Comparison of ENCODE assay signal across 8 cellular contexts in the genomic region with DNA sequence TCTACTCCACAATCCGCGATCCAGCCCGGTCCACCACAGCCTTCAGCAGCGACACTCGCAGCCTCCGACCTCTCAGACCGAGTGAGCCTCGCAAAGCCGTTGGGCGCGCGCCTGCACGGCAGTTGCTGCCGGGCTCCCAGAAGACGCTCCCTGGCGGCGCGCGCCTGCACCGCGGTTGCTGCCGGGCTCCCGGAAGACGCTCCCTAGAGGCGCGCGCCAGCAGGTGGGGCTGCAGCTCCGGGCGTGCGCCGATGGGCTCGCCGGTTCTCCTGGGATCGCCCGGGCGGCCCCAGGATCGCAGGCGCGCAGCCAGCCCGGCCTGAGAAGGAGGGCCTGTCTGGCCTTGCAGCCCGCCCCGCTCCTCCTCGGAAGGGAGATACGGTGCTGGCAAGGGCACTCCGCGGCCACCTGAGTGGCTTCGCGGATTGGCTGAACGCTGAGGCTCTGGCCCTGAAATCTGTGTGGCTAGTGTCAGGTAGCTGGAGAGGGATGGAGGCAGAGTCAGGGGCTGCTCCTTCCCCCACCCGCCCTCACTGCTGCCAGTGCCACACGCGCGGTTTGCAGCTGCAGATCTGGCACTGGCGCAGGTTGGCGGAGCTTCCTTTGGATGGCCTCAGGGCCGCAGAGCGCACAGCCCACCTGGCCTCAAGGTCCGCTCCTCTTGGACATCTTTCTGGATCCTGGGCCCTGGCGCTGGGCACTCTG.
DNase-seq lines count a peak whose midpoint lies in the region; ATAC-seq and TF ChIP-seq lines count a peak whose summit lies in the region.
"Not testable (repeated sequence)": the region's sequence is repeated elsewhere in the genome, so short reads cannot be mapped to it uniquely, and the experiment has no call there.

No MANE protein-coding gene starts in this region.

- H3K4me1 ChIP-seq in ectodermal cell (ENCODE audit: control insufficient read depth, insufficient read depth, low read length); spleen: not testable (repeated sequence)

- DNase-seq in AG04450 (ENCODE audit: low read depth, low spot score) = peak; percentile 0
- peak; percentile 18 for DNase-seq in activated CD8-positive, alpha-beta memory T cell treated with anti-CD3 and anti-CD28 coated beads, Interleukin-2, amount 50 U/mL, for 4 hours
- DNase-seq in left kidney (ENCODE audit: low read depth, low spot score) = peak; percentile 82
- DNase-seq in spleen = peak; percentile 84

- H3K4me3 ChIP-seq in AG04450 (ENCODE audit: low read depth, low read length) = not testable (repeated sequence)
- peak overlapping the region; percentile 10 for H3K4me3 ChIP-seq in ectodermal cell (ENCODE audit: insufficient read depth, low read depth, low read length)
- H3K4me3 ChIP-seq in spleen = peak overlapping the region in 7 of 8 donors; percentile 26 to 62 (median 36)

- not testable (repeated sequence) for TF ChIP-seq POLR2A in spleen (IDR thresholded peaks at IDR 0.05)

- peak; percentile 100 for ATAC-seq in GM18907 (IDR thresholded peaks at IDR 0.05; ENCODE audit: unreplicated experiment)
- peak; percentile 100 for ATAC-seq in HG02759 (IDR thresholded peaks at IDR 0.05; ENCODE audit: unreplicated experiment)

- not testable (repeated sequence) for H3K27ac ChIP-seq in AG04450 (ENCODE audit: low read depth, low read length); ectodermal cell (ENCODE audit: insufficient read depth, low read depth, low read length, poor library complexity, severe bottlenecking); spleen

- CTCF ChIA-PET in AG04450 (lab: Charles Lee) = not testable (repeated sequence)

- not testable (repeated sequence) for H3K36me3 ChIP-seq in ectodermal cell (ENCODE audit: control insufficient read depth, insufficient read depth, low read length); spleen

- WGBS in ectodermal cell, 2 experiments = 4 to 5% methylated on average over 19 to 28 of the region's 59 CpGs
- 0 to 6% (median 1%) methylated on average over 1 to 35 of the region's 59 CpGs for WGBS in spleen, 5 donors

- not testable (repeated sequence) for H3K9me3 ChIP-seq in AG04450 (ENCODE audit: control insufficient read depth, insufficient read depth, low read length); ectodermal cell (ENCODE audit: control insufficient read depth, low read length); spleen

- intact Hi-C loops in spleen (cut with DNase I; ENCODE audit: low total_unique reads) = not testable (repeated sequence)

- H3K27me3 ChIP-seq in AG04450 (ENCODE audit: control insufficient read depth, insufficient read depth, low read length); ectodermal cell (ENCODE audit: control insufficient read depth, insufficient read depth, low read length, poor library complexity, severe bottlenecking): not testable (repeated sequence)
- peaks cover 0 to 12% (median 0%) of the 10 kb centered on the region in 7 donors for H3K27me3 ChIP-seq in spleen (replicated peaks in 1 of 7)

- not testable (repeated sequence) for TF ChIP-seq CTCF in AG04450 (IDR thresholded peaks at IDR 0.05; ENCODE audit: low read depth, low read length)
- TF ChIP-seq CTCF in LNCAP (IDR thresholded peaks at IDR 0.05) = peak; percentile 26; the same call in 1 of the 2 replicates
- TF ChIP-seq CTCF in spleen (IDR thresholded peaks at IDR 0.05 in 8 of 11, conservative IDR thresholded peaks at IDR 0.05 in 3 of 11) = peak in 5 of 11 experiments; percentile 21 to 57 (median 39)

- POLR2A ChIA-PET in AG04450 (lab: Yijun Ruan, JAX) = not testable (repeated sequence)

Comparison
In these comparisons a context has a peak if more than half of its experiments do, and no peak if none do; other contexts are left out.
1. DNase-seq: peak in every context shown above with its lines; median percentile 84 in spleen; 82 in left kidney; 18 in activated CD8-positive, alpha-beta memory T cell treated with anti-CD3 and anti-CD28 coated beads, Interleukin-2, amount 50 U/mL, for 4 hours; 0 in AG04450.